ENCODE assay signal across 2 cellular contexts in the genomic region with DNA sequence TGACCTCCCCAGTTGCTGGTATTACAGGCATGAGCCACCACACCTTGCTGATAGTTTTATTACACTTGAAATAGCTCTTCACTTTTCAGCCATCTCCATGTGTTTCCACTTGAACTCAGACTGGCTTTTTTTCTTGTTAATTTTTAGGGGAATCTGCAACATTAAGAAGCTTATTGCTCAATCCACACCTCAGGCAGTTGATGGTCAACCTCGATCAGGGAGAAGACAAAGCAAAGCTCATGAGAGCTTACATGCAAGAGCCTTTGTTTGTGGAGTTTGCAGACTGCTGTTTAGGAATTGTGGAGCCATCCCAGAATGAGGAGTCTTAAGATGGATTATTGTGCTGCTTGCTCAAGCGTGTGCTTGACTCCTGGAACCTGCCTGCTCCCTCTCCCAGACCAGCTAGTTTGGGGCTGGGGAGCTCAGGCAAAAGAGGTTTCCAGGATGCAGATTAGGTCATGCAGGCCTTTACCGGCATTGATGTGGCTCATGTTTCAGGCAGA.
A peak's percentile ranks its signal among the peaks of the same experiment; 100 is the strongest.
TF ChIP-seq lines count a peak whose summit lies in the region.

No MANE protein-coding gene starts in this region.

TF ChIP-seq in HEK293, 187 proteins besides CTCF, POLR2A, EP300 and RAD21:
- TF ChIP-seq, protein P1, sequence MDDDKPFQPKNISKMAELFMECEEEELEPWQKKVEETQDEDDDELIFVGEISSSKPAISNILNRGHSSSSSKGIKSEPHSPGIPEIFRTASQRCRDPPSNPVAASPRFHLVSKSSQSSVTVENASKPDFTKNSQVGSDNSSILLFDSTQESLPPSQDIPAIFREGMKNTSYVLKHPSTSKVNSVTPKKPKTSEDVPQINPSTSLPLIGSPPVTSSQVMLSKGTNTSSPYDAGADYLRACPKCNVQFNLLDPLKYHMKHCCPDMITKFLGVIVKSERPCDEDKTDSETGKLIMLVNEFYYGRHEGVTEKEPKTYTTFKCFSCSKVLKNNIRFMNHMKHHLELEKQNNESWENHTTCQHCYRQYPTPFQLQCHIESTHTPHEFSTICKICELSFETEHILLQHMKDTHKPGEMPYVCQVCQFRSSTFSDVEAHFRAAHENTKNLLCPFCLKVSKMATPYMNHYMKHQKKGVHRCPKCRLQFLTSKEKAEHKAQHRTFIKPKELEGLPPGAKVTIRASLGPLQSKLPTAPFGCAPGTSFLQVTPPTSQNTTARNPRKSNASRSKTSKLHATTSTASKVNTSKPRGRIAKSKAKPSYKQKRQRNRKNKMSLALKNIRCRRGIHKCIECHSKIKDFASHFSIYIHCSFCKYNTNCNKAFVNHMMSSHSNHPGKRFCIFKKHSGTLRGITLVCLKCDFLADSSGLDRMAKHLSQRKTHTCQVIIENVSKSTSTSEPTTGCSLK (tag by site-specific recombination; IDR thresholded peaks at IDR 0.05): no peak
- TF ChIP-seq ZBTB17 (tag by site-specific recombination; IDR thresholded peaks at IDR 0.05) (peak; percentile 21; the same call in 1 of the 2 replicates), ZNF600 (tag by site-specific recombination; IDR thresholded peaks at IDR 0.05) (peak; percentile 92), ZNF335 (tag by site-specific recombination; conservative IDR thresholded peaks at IDR 0.05) (peak; percentile 40), ZNF202 (tag by site-specific recombination; IDR thresholded peaks at IDR 0.05; ENCODE audit: borderline replicate concordance) (no peak), ZNF391 (tag by site-specific recombination; IDR thresholded peaks at IDR 0.05; ENCODE audit: borderline replicate concordance, low read depth) (no peak), ZNF223 (tag by site-specific recombination; IDR thresholded peaks at IDR 0.05) (no peak), ZNF16 (tag by site-specific recombination; IDR thresholded peaks at IDR 0.05; ENCODE audit: low read depth) (no peak)
- TF ChIP-seq, protein P2, sequence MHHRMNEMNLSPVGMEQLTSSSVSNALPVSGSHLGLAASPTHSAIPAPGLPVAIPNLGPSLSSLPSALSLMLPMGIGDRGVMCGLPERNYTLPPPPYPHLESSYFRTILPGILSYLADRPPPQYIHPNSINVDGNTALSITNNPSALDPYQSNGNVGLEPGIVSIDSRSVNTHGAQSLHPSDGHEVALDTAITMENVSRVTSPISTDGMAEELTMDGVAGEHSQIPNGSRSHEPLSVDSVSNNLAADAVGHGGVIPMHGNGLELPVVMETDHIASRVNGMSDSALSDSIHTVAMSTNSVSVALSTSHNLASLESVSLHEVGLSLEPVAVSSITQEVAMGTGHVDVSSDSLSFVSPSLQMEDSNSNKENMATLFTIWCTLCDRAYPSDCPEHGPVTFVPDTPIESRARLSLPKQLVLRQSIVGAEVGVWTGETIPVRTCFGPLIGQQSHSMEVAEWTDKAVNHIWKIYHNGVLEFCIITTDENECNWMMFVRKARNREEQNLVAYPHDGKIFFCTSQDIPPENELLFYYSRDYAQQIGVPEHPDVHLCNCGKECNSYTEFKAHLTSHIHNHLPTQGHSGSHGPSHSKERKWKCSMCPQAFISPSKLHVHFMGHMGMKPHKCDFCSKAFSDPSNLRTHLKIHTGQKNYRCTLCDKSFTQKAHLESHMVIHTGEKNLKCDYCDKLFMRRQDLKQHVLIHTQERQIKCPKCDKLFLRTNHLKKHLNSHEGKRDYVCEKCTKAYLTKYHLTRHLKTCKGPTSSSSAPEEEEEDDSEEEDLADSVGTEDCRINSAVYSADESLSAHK (tag by site-specific recombination; IDR thresholded peaks at IDR 0.05): peak; percentile 49; the same call in 1 of the 2 replicates
TF ChIP-seq in HEK293: peak in this region for 4.

TF ChIP-seq in K562, 482 proteins besides CTCF, POLR2A, EP300 and RAD21:
- TF ChIP-seq KLF10 (CRISPR knock-in tag; IDR thresholded peaks at IDR 0.05) (no peak), ZBED1 (IDR thresholded peaks at IDR 0.05) (no peak), CEBPB (tag; IDR thresholded peaks at IDR 0.05) (peak; percentile 48)
